Comparison of ENCODE assay signal across 15 cellular contexts in genomic region chr6:146419576-146419975, GRCh38.
A peak's percentile ranks its signal among the peaks of the same experiment; 100 is the strongest.
DNase-seq lines count a peak whose midpoint lies in the region; ATAC-seq, FAIRE-seq and TF ChIP-seq lines count a peak whose summit lies in the region.
"Had no signal": no experiment of that assay in that cellular context is flagged by ENCODE, and none has a peak within 500 bp of the region (broad histone marks: within the 10 kb centered on the region; RNA-seq: fewer than 3 reads in every experiment).

No MANE protein-coding gene starts in this region.

- TF ChIP-seq EP300 in K562 (IDR thresholded peaks at IDR 0.05; ENCODE audit: low read length): no peak

- H4K20me1 ChIP-seq in BLaER1 (no peaks in the 10 kb centered on the region), GM23338 (replicated peaks; ENCODE audit: insufficient read depth) (no peaks in the 10 kb centered on the region), K562 (replicated peaks; ENCODE audit: control insufficient read depth, insufficient read depth, low read length) (no peaks in the 10 kb centered on the region)

- no peaks in the 10 kb centered on the region for H3F3A ChIP-seq in GM23338 (replicated peaks; ENCODE audit: low read depth)

- FAIRE-seq in K562 (lab: Jason Lieb, UNC): no peak

- no TSS peak for BruUV-seq in K562 (replicated peaks; lab: Mats Ljungman, UMichigan)

- TF ChIP-seq RAD21 in K562 (CRISPR knock-in tag; conservative IDR thresholded peaks at IDR 0.05 in 1 of 2, IDR thresholded peaks at IDR 0.05 in 1 of 2): no peak

- TF ChIP-seq CTCF in GM23338 (conservative IDR thresholded peaks at IDR 0.05; ENCODE audit: low read depth in 2 of 2): no peak
- no peak for TF ChIP-seq CTCF in K562 (IDR thresholded peaks at IDR 0.05 in 2 of 3, conservative IDR thresholded peaks at IDR 0.05 in 1 of 3; ENCODE audit: insufficient read depth in 2 of 3, low read depth in 1 of 3, low read length in 3 of 3)

- H3K9ac ChIP-seq in BLaER1 (no peak overlapping the region), K562 (ENCODE audit: insufficient read depth in 1 of 2, low read depth in 2 of 2, low read length in 2 of 2) (no peak overlapping the region)

- H3K79me2 ChIP-seq in GM23338 (replicated peaks; ENCODE audit: insufficient read depth): no peaks in the 10 kb centered on the region
- H3K79me2 ChIP-seq in K562 (ENCODE audit: control insufficient read depth, insufficient read depth, low read length): no peaks in the 10 kb centered on the region

- H3K4me1 ChIP-seq in BLaER1: peaks cover 33% of the 10 kb centered on the region
- H3K4me1 ChIP-seq in GM23338 (ENCODE audit: insufficient read depth): no peaks in the 10 kb centered on the region
- no peaks in the 10 kb centered on the region for H3K4me1 ChIP-seq in K562 (replicated peaks in 1 of 2; ENCODE audit: control insufficient read depth in 2 of 2, insufficient read depth in 2 of 2, low read length in 2 of 2)

- H3K4me2 ChIP-seq in BLaER1: peak overlapping the region; percentile 50
- H3K4me2 ChIP-seq in GM23338: no peak overlapping the region
- no peak overlapping the region for H3K4me2 ChIP-seq in K562 (ENCODE audit: insufficient read depth, low read length)

- H3K4me3 Mint-ChIP-seq in GM23338 (no peak overlapping the region), T-cell (no peak overlapping the region)
- H3K4me3 Mint-ChIP-seq: B cell; CD4-positive, alpha-beta T cell had no signal

- DNase-seq in GM23338 (ENCODE audit: low spot score) (no peak), K562 (ENCODE audit: extremely low read depth in 1 of 4, low spot score in 3 of 4) (no peak), substantia nigra (lab: John Stamatoyannopoulos, UW) (no peak), Right ventricle myocardium inferior (ENCODE audit: missing footprints) (no peak), T-cell (no peak)
- DNase-seq in activated CD4-positive, CD25-positive, alpha-beta regulatory T cell (lab: John Stamatoyannopoulos, UW): no peak
- DNase-seq: 8988T; CD4-positive, alpha-beta T cell; DMS153; DMS79; GDM1; HCEC 1CT had no signal

- no peaks in the 10 kb centered on the region for H3K9me1 ChIP-seq in K562 (ENCODE audit: control insufficient read depth, insufficient read depth, low read length)

- H3K36me3 ChIP-seq in BLaER1 (no peaks in the 10 kb centered on the region), GM23338 (ENCODE audit: insufficient read depth) (no peaks in the 10 kb centered on the region), K562 (ENCODE audit: control insufficient read depth, insufficient read depth, low read length) (no peaks in the 10 kb centered on the region)

- peaks cover 4% of the 10 kb centered on the region; the same call in 2 of the 3 replicates for H3K4me1 Mint-ChIP-seq in GM23338
- no peaks in the 10 kb centered on the region for H3K4me1 Mint-ChIP-seq in T-cell
- H3K4me1 Mint-ChIP-seq: B cell had no signal

- in situ Hi-C loops in K562 (cut with MboI): no loop called here

- no peaks in the 10 kb centered on the region for H3K9me3 Mint-ChIP-seq in GM23338
- H3K9me3 Mint-ChIP-seq in T-cell: no peaks in the 10 kb centered on the region
- H3K9me3 Mint-ChIP-seq: CD4-positive, alpha-beta T cell had no signal

- H3K27ac Mint-ChIP-seq in GM23338: no peak overlapping the region
- no peak overlapping the region for H3K27ac Mint-ChIP-seq in T-cell
- H3K27ac Mint-ChIP-seq: B cell; CD4-positive, alpha-beta T cell had no signal

- H3K27me3 ChIP-seq in BLaER1 (no peaks in the 10 kb centered on the region), GM23338 (ENCODE audit: insufficient read depth) (no peaks in the 10 kb centered on the region), K562 (ENCODE audit: control insufficient read depth in 2 of 2, insufficient read depth in 2 of 2, low read length in 2 of 2) (no peaks in the 10 kb centered on the region)

- POLR2A ChIA-PET in K562 (lab: Yijun Ruan, JAX) (no interaction called here), T-cell (lab: Charles Lee) (no interaction called here)

- CTCF ChIA-PET in K562 (lab: Yijun Ruan, JAX; ENCODE audit: low intra/inter-chr PET ratio) (no interaction called here), T-cell (lab: Charles Lee) (no interaction called here)

- intact Hi-C loops in K562 (cut with micrococcal nuclease) (no loop called here), Right ventricle myocardium inferior (cut with DNase I) (no loop called here)

- H3K36me3 Mint-ChIP-seq in GM23338 (ENCODE audit: low read depth): no peaks in the 10 kb centered on the region
- no peaks in the 10 kb centered on the region for H3K36me3 Mint-ChIP-seq in T-cell

- TF ChIP-seq POLR2A in K562 (conservative IDR thresholded peaks at IDR 0.05): no peak

- no peaks in the 10 kb centered on the region for H3K9me3 ChIP-seq in BLaER1
- H3K9me3 ChIP-seq in K562 (replicated peaks; ENCODE audit: control insufficient read depth, insufficient read depth, low read depth, low read length): no peaks in the 10 kb centered on the region

- H3K27ac ChIP-seq in BLaER1 (no peak overlapping the region), GM23338 (ENCODE audit: low read depth) (no peak overlapping the region), K562 (ENCODE audit: extremely low read depth, low read depth, low read length) (no peak overlapping the region), substantia nigra (ENCODE audit: low read depth, low read length, poor library complexity, severe bottlenecking) (no peak overlapping the region)
- H3K27ac ChIP-seq: C4-2B had no signal

- 3% methylated on average over 5 of the region's 5 CpGs for WGBS in K562 (ENCODE audit: insufficient coverage, low coverage, missing lambda C conversion rate)

- ATAC-seq in GM23338: no peak
- no peak for ATAC-seq in K562
- ATAC-seq in Right ventricle myocardium inferior: no peak
- no peak for ATAC-seq in T-cell (replicated peaks in 1 of 4)

- no peaks in the 10 kb centered on the region for H3K9me2 ChIP-seq in GM23338 (ENCODE audit: insufficient read depth)

- H2AFZ ChIP-seq in GM23338: peak overlapping the region; percentile 74; the same call in 1 of the 2 replicates
- H2AFZ ChIP-seq in K562 (ENCODE audit: low read depth, low read length): no peak overlapping the region

- H3K4me3 ChIP-seq in BLaER1 (no peak overlapping the region), GM23338 (no peak overlapping the region), K562 (no peak overlapping the region)

- peaks cover 2% of the 10 kb centered on the region for H3K27me3 Mint-ChIP-seq in GM23338 (ENCODE audit: insufficient read depth, low read depth, poor library complexity)
- H3K27me3 Mint-ChIP-seq in T-cell: peaks cover 2 to 12% of the 10 kb centered on the region in 2 donors
- H3K27me3 Mint-ChIP-seq: B cell had no signal

TF ChIP-seq in K562, 482 proteins besides CTCF, POLR2A, EP300 and RAD21:
- 0 out of 2 replicates have a peak, but pooled peaks have one; percentile 5 for TF ChIP-seq SPI1 (IDR thresholded peaks at IDR 0.05; ENCODE audit: borderline replicate concordance, low read depth, low read length)
- no peak for TF ChIP-seq RFX5 (IDR thresholded peaks at IDR 0.05; ENCODE audit: low read depth, low read length)
